Comparison of ENCODE assay signal across 12 cellular contexts in genomic region chr2:120760446-120761135, GRCh38. TPM values are rescaled to one million over a fixed set of nuclear protein-coding genes. Genes with fewer than 3 reads are reported as not detected.
DNase-seq lines count a peak whose midpoint lies in the region; ATAC-seq and TF ChIP-seq lines count a peak whose summit lies in the region.
"Had no signal": no experiment of that assay in that cellular context is flagged by ENCODE, and none has a peak within 500 bp of the region (broad histone marks: within the 10 kb centered on the region; RNA-seq: fewer than 3 reads in every experiment).

No MANE protein-coding gene starts in this region.

- H3K36me3 ChIP-seq in parathyroid adenoma (ENCODE audit: control insufficient read depth, insufficient read depth, low read length) (no peaks in the 10 kb centered on the region), PC-9 (ENCODE audit: low read depth) (no peaks in the 10 kb centered on the region)

- intact Hi-C loops in left ventricle myocardium superior (cut with micrococcal nuclease) (no loop called here), PC-9 (cut with micrococcal nuclease; ENCODE audit: unreplicated experiment) (no loop called here)

- in situ Hi-C loops in ACHN (cut with HindIII; ENCODE audit: low pct_ligation_motif_present, low pct_unique_long_range_greater_than_20kb, low sequenced_read_pairs) = no loop called here

- H3K9me2 ChIP-seq in PC-9 (ENCODE audit: insufficient read depth) = no peaks in the 10 kb centered on the region

- H3K9me3 ChIP-seq in parathyroid adenoma (ENCODE audit: control insufficient read depth, low read length) (no peaks in the 10 kb centered on the region), PC-9 (ENCODE audit: insufficient read depth, low read depth) (no peaks in the 10 kb centered on the region)

- H2AFZ ChIP-seq in parathyroid adenoma (peak overlapping the region; percentile 28), PC-9 (no peak overlapping the region)

- no peak for TF ChIP-seq CTCF in parathyroid adenoma (IDR thresholded peaks at IDR 0.05)
- TF ChIP-seq CTCF in PC-9 (conservative IDR thresholded peaks at IDR 0.05) = no peak

- ATAC-seq in left ventricle myocardium superior (no peak), HG03175 (IDR thresholded peaks at IDR 0.05; ENCODE audit: unreplicated experiment) (no peak)
- ATAC-seq: activated T-cell treated with anti-CD3 and anti-CD28 coated beads, Interleukin-2, amount 50 U/mL, for 4 hours had no signal

- H3K9ac ChIP-seq in parathyroid adenoma = no peak overlapping the region

- H3K4me1 ChIP-seq in parathyroid adenoma (peaks cover 8% of the 10 kb centered on the region), PC-9 (replicated peaks; ENCODE audit: insufficient read depth) (no peaks in the 10 kb centered on the region)

- POLR2A ChIA-PET in PC-9 (lab: Charles Lee; ENCODE audit: unreplicated experiment) = no interaction called here

- no peaks in the 10 kb centered on the region for H3F3A ChIP-seq in PC-9 (ENCODE audit: insufficient read depth, low read depth)

- H3K4me3 ChIP-seq in parathyroid adenoma (ENCODE audit: low read depth, low read length) (no peak overlapping the region), PC-9 (no peak overlapping the region)

- H3K79me2 ChIP-seq in parathyroid adenoma (no peaks in the 10 kb centered on the region), PC-9 (ENCODE audit: low read depth) (no peaks in the 10 kb centered on the region)

- no TSS peak for BruUV-seq in PC-9 (replicated peaks; lab: Mats Ljungman, UMichigan)

- H3K4me2 ChIP-seq in parathyroid adenoma (ENCODE audit: low read length) (no peak overlapping the region), PC-9 (no peak overlapping the region)

- CTCF ChIA-PET in PC-9 (lab: Charles Lee) = no interaction called here

- H4K20me1 ChIP-seq in PC-9 (ENCODE audit: insufficient read depth) = no peaks in the 10 kb centered on the region

- no peak overlapping the region for H3K27ac ChIP-seq in parathyroid adenoma
- H3K27ac ChIP-seq in PC-9 = no peak overlapping the region

- no peaks in the 10 kb centered on the region for H3K27me3 ChIP-seq in parathyroid adenoma (ENCODE audit: control insufficient read depth, insufficient read depth, low read length)
- peaks cover 19% of the 10 kb centered on the region; the same call in 1 of the 2 replicates for H3K27me3 ChIP-seq in PC-9 (ENCODE audit: insufficient read depth, low read depth)

- DNase-seq in ACHN (peak; percentile 7), amniotic epithelial cell (ENCODE audit: low read depth) (peak; percentile 71), left ventricle myocardium superior (peak; percentile 71), GM03348 (ENCODE audit: low spot score) (no peak), ecto neural progenitor cell (ENCODE audit: low spot score) (no peak), PC-9 (no peak)
- DNase-seq: activated T-cell treated with anti-CD3 and anti-CD28 coated beads, Interleukin-2, amount 50 U/mL, for 4 hours; amygdala; SHP77; stimulated activated CD4-positive, alpha-beta T cell treated with anti-CD3 and anti-CD28 coated beads, Interleukin-4, amount 100 ng/mL, for 4 hours had no signal

RNA-seq across cellular contexts. Expression of gene GLI2, which starts 24.9 kb away (rescaled TPM):
- 2.1 TPM for total RNA-seq in left ventricle myocardium superior
- 11.6 and 14.6 TPM in 2 replicates for total RNA-seq in PC-9 (2021)

Comparison
In these comparisons a context has a peak if more than half of its experiments do, and no peak if none do; other contexts are left out.
1. DNase-seq: peak in ACHN (single experiment), amniotic epithelial cell (single experiment) and left ventricle myocardium superior (single experiment); none in GM03348 (single experiment), ecto neural progenitor cell (single experiment) and PC-9 (0 of 2).